ENCODE assay signal across 1 cellular context in the genomic region with DNA sequence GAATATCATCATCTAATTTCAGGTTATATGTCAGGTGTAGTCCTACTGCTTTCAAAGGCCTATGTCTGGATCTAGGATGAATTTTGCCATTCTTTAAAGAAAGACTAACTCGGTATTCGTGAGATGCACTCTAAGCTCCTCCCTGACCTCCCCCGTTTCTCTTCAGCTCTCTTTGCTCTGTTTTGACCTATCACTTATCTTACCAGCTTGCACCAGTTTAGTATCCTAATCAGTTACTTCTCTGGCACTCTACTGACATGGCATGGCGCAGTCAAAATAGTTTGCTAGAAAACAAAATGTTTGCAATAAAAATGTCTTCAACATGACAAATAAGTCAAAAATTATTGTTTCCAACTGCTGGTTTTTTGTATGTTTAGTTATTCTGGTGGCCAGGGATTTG.
TF ChIP-seq lines count a peak whose summit lies in the region.

No MANE protein-coding gene starts in this region.

TF ChIP-seq in WTC11, 78 proteins besides CTCF, POLR2A, EP300 and RAD21 (continued from another document):
- TF ChIP-seq, protein P1, sequence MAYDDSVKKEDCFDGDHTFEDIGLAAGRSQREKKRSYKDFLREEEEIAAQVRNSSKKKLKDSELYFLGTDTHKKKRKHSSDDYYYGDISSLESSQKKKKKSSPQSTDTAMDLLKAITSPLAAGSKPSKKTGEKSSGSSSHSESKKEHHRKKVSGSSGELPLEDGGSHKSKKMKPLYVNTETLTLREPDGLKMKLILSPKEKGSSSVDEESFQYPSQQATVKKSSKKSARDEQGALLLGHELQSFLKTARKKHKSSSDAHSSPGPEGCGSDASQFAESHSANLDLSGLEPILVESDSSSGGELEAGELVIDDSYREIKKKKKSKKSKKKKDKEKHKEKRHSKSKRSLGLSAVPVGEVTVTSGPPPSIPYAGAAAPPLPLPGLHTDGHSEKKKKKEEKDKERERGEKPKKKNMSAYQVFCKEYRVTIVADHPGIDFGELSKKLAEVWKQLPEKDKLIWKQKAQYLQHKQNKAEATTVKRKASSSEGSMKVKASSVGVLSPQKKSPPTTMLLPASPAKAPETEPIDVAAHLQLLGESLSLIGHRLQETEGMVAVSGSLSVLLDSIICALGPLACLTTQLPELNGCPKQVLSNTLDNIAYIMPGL (CRISPR knock-in tag; IDR thresholded peaks at IDR 0.05), result no peak
- no peak for TF ChIP-seq ZNF423 (CRISPR knock-in tag; IDR thresholded peaks at IDR 0.05)
- TF ChIP-seq, protein P2, sequence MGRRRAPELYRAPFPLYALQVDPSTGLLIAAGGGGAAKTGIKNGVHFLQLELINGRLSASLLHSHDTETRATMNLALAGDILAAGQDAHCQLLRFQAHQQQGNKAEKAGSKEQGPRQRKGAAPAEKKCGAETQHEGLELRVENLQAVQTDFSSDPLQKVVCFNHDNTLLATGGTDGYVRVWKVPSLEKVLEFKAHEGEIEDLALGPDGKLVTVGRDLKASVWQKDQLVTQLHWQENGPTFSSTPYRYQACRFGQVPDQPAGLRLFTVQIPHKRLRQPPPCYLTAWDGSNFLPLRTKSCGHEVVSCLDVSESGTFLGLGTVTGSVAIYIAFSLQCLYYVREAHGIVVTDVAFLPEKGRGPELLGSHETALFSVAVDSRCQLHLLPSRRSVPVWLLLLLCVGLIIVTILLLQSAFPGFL (CRISPR knock-in tag; IDR thresholded peaks at IDR 0.05; ENCODE audit: borderline replicate concordance), result no peak
